ENCODE assay signal across 8 cellular contexts in genomic region chr16:21505751-21506520, GRCh38.
A peak's percentile ranks its signal among the peaks of the same experiment; 100 is the strongest.
DNase-seq lines count a peak whose midpoint lies in the region; ATAC-seq, FAIRE-seq and TF ChIP-seq lines count a peak whose summit lies in the region.
"Not testable (repeated sequence)": the region's sequence is repeated elsewhere in the genome, so short reads cannot be mapped to it uniquely, and the experiment has no call there.

No MANE protein-coding gene starts in this region.

- peak overlapping the region; percentile 87 to 98 (median 91) for H3K4me3 Mint-ChIP-seq in CD4-positive, CD25-positive, alpha-beta regulatory T cell
- H3K4me3 Mint-ChIP-seq in activated CD8-positive, alpha-beta T cell treated with anti-CD3 and anti-CD28 coated beads for 36 hours: peak overlapping the region; percentile 75
- not testable (repeated sequence) for H3K4me3 Mint-ChIP-seq in activated naive CD4-positive, alpha-beta T cell treated with anti-CD3 and anti-CD28 coated beads for 36 hours
- H3K4me3 Mint-ChIP-seq in neural crest cell: peak overlapping the region; percentile 19
- H3K4me3 Mint-ChIP-seq in stimulated activated naive CD8-positive, alpha-beta T cell treated with anti-CD3 and anti-CD28 coated beads, Interleukin-15, Interleukin-2, amounts not matched to agents 100 ng/mL and 50 ng/mL, for 24 hours: peak overlapping the region; percentile 20

- peak overlapping the region; percentile 90 for H3K4me2 ChIP-seq in OCI-LY7 (ENCODE audit: low read length)
- not testable (repeated sequence) for H3K4me2 ChIP-seq in endothelial cell of umbilical vein (ENCODE audit: insufficient read depth, low read length)

- H3K9me3 ChIP-seq in CD4-positive, CD25-positive, alpha-beta regulatory T cell (ENCODE audit: control insufficient read depth in 2 of 2, low read length in 2 of 2); OCI-LY7 (ENCODE audit: low read length); endothelial cell of umbilical vein (replicated peaks; ENCODE audit: control insufficient read depth, insufficient read depth, low read length); lower lobe of right lung: not testable (repeated sequence)

- not testable (repeated sequence) for H3K9me3 Mint-ChIP-seq in CD4-positive, CD25-positive, alpha-beta regulatory T cell; activated CD8-positive, alpha-beta T cell treated with anti-CD3 and anti-CD28 coated beads for 36 hours; activated naive CD4-positive, alpha-beta T cell treated with anti-CD3 and anti-CD28 coated beads for 36 hours; neural crest cell; stimulated activated naive CD8-positive, alpha-beta T cell treated with anti-CD3 and anti-CD28 coated beads, Interleukin-15, Interleukin-2, amounts not matched to agents 100 ng/mL and 50 ng/mL, for 24 hours

- peaks cover 4 to 69% (median 27%) of the 10 kb centered on the region in 4 donors for H3K4me1 Mint-ChIP-seq in CD4-positive, CD25-positive, alpha-beta regulatory T cell
- peaks cover 54% of the 10 kb centered on the region for H3K4me1 Mint-ChIP-seq in activated CD8-positive, alpha-beta T cell treated with anti-CD3 and anti-CD28 coated beads for 36 hours (ENCODE audit: low read depth)
- peaks cover 58% of the 10 kb centered on the region for H3K4me1 Mint-ChIP-seq in activated naive CD4-positive, alpha-beta T cell treated with anti-CD3 and anti-CD28 coated beads for 36 hours (ENCODE audit: low read depth)
- H3K4me1 Mint-ChIP-seq in neural crest cell: peaks cover 38% of the 10 kb centered on the region
- H3K4me1 Mint-ChIP-seq in stimulated activated naive CD8-positive, alpha-beta T cell treated with anti-CD3 and anti-CD28 coated beads, Interleukin-15, Interleukin-2, amounts not matched to agents 100 ng/mL and 50 ng/mL, for 24 hours (ENCODE audit: low read depth): peaks cover 63% of the 10 kb centered on the region

- not testable (repeated sequence) for H3K9ac ChIP-seq in endothelial cell of umbilical vein (replicated peaks; ENCODE audit: extremely low read depth, insufficient read depth, low read length)

- not testable (repeated sequence) for TF ChIP-seq POLR2A in endothelial cell of umbilical vein (IDR thresholded peaks at IDR 0.05; ENCODE audit: low read depth, low read length)

- not testable (repeated sequence) for ATAC-seq in CD4-positive, CD25-positive, alpha-beta regulatory T cell (ENCODE audit: low read depth in 2 of 2); activated CD8-positive, alpha-beta T cell treated with anti-CD3 and anti-CD28 coated beads for 36 hours; lower lobe of right lung

- intact Hi-C loops in OCI-LY7 (cut with micrococcal nuclease; ENCODE audit: unreplicated experiment); activated CD8-positive, alpha-beta T cell treated with anti-CD3 and anti-CD28 coated beads for 36 hours (cut with micrococcal nuclease); activated naive CD4-positive, alpha-beta T cell treated with anti-CD3 and anti-CD28 coated beads for 36 hours (cut with micrococcal nuclease); endothelial cell of umbilical vein (cut with micrococcal nuclease); lower lobe of right lung (cut with DNase I): not testable (repeated sequence)

- H3K4me3 ChIP-seq in CD4-positive, CD25-positive, alpha-beta regulatory T cell (ENCODE audit: low read depth, low read length); endothelial cell of umbilical vein (replicated peaks in 1 of 3; ENCODE audit: insufficient read depth in 1 of 3, low read depth in 1 of 3, low read length in 3 of 3); lower lobe of right lung: not testable (repeated sequence)
- peak overlapping the region; percentile 67 for H3K4me3 ChIP-seq in OCI-LY7 (ENCODE audit: low read depth, low read length, poor library complexity, severe bottlenecking)

- CTCF ChIA-PET in OCI-LY7 (lab: Charles Lee; ENCODE audit: unreplicated experiment); activated CD8-positive, alpha-beta T cell treated with anti-CD3 and anti-CD28 coated beads for 36 hours (lab: Charles Lee); activated naive CD4-positive, alpha-beta T cell treated with anti-CD3 and anti-CD28 coated beads for 36 hours (lab: Charles Lee); endothelial cell of umbilical vein (lab: Charles Lee): not testable (repeated sequence)

- H3K27me3 ChIP-seq in CD4-positive, CD25-positive, alpha-beta regulatory T cell (ENCODE audit: control insufficient read depth, insufficient read depth, low read length); endothelial cell of umbilical vein (ENCODE audit: control insufficient read depth in 2 of 2, insufficient read depth in 2 of 2, low read length in 2 of 2); lower lobe of right lung (ENCODE audit: low read depth): not testable (repeated sequence)

- H3K9me1 ChIP-seq in endothelial cell of umbilical vein (replicated peaks; ENCODE audit: control insufficient read depth, extremely low read depth, insufficient read depth, low read length): not testable (repeated sequence)

- H3K27ac Mint-ChIP-seq in CD4-positive, CD25-positive, alpha-beta regulatory T cell: peak overlapping the region; percentile 94 to 96 (median 96)
- H3K27ac Mint-ChIP-seq in activated CD8-positive, alpha-beta T cell treated with anti-CD3 and anti-CD28 coated beads for 36 hours: peak overlapping the region; percentile 97
- H3K27ac Mint-ChIP-seq in activated naive CD4-positive, alpha-beta T cell treated with anti-CD3 and anti-CD28 coated beads for 36 hours: peak overlapping the region; percentile 95
- H3K27ac Mint-ChIP-seq in neural crest cell (ENCODE audit: unreplicated experiment): not testable (repeated sequence)
- peak overlapping the region; percentile 90 for H3K27ac Mint-ChIP-seq in stimulated activated naive CD8-positive, alpha-beta T cell treated with anti-CD3 and anti-CD28 coated beads, Interleukin-15, Interleukin-2, amounts not matched to agents 100 ng/mL and 50 ng/mL, for 24 hours

- TF ChIP-seq CTCF in OCI-LY7 (conservative IDR thresholded peaks at IDR 0.05; ENCODE audit: low read length); activated CD8-positive, alpha-beta T cell treated with anti-CD3 and anti-CD28 coated beads for 36 hours (IDR thresholded peaks at IDR 0.05); endothelial cell of umbilical vein (IDR thresholded peaks at IDR 0.05; ENCODE audit: extremely low read depth in 1 of 2, insufficient read depth in 1 of 2, low read depth in 1 of 2, low read length in 2 of 2); lower lobe of right lung (IDR thresholded peaks at IDR 0.05); neural crest cell (conservative IDR thresholded peaks at IDR 0.05): not testable (repeated sequence)

- peak overlapping the region; percentile 14 for H3K27ac ChIP-seq in CD4-positive, CD25-positive, alpha-beta regulatory T cell (ENCODE audit: insufficient read depth, low read length, poor library complexity, severe bottlenecking)
- H3K27ac ChIP-seq in OCI-LY7 (ENCODE audit: low read depth, low read length, poor library complexity, severe bottlenecking): peak overlapping the region; percentile 93
- not testable (repeated sequence) for H3K27ac ChIP-seq in endothelial cell of umbilical vein (ENCODE audit: insufficient read depth, low read depth, low read length); lower lobe of right lung

- H3K36me3 Mint-ChIP-seq in CD4-positive, CD25-positive, alpha-beta regulatory T cell; neural crest cell (ENCODE audit: low read depth): not testable (repeated sequence)
- peaks cover 35% of the 10 kb centered on the region for H3K36me3 Mint-ChIP-seq in activated CD8-positive, alpha-beta T cell treated with anti-CD3 and anti-CD28 coated beads for 36 hours (ENCODE audit: low read depth)
- H3K36me3 Mint-ChIP-seq in activated naive CD4-positive, alpha-beta T cell treated with anti-CD3 and anti-CD28 coated beads for 36 hours (ENCODE audit: low read depth): peaks cover 22% of the 10 kb centered on the region
- peaks cover 26% of the 10 kb centered on the region for H3K36me3 Mint-ChIP-seq in stimulated activated naive CD8-positive, alpha-beta T cell treated with anti-CD3 and anti-CD28 coated beads, Interleukin-15, Interleukin-2, amounts not matched to agents 100 ng/mL and 50 ng/mL, for 24 hours (ENCODE audit: low read depth)

- not testable (repeated sequence) for H3K27me3 Mint-ChIP-seq in CD4-positive, CD25-positive, alpha-beta regulatory T cell; activated CD8-positive, alpha-beta T cell treated with anti-CD3 and anti-CD28 coated beads for 36 hours; activated naive CD4-positive, alpha-beta T cell treated with anti-CD3 and anti-CD28 coated beads for 36 hours (ENCODE audit: low read depth); neural crest cell (ENCODE audit: low read depth); stimulated activated naive CD8-positive, alpha-beta T cell treated with anti-CD3 and anti-CD28 coated beads, Interleukin-15, Interleukin-2, amounts not matched to agents 100 ng/mL and 50 ng/mL, for 24 hours

- H4K20me1 ChIP-seq in OCI-LY7 (ENCODE audit: insufficient read depth, low read length): peaks cover 11% of the 10 kb centered on the region
- H4K20me1 ChIP-seq in endothelial cell of umbilical vein (replicated peaks; ENCODE audit: control insufficient read depth, extremely low read depth, insufficient read depth, low read length): not testable (repeated sequence)

- H2AFZ ChIP-seq in OCI-LY7 (ENCODE audit: low read length); endothelial cell of umbilical vein (ENCODE audit: low read depth, low read length): not testable (repeated sequence)

- not testable (repeated sequence) for H3K36me3 ChIP-seq in CD4-positive, CD25-positive, alpha-beta regulatory T cell (ENCODE audit: control insufficient read depth, insufficient read depth, low read length); endothelial cell of umbilical vein (ENCODE audit: control insufficient read depth in 2 of 2, extremely low read depth in 1 of 2, insufficient read depth in 2 of 2, low read length in 2 of 2); lower lobe of right lung
- peaks cover 53% of the 10 kb centered on the region for H3K36me3 ChIP-seq in OCI-LY7 (ENCODE audit: insufficient read depth, low read length)

- POLR2A ChIA-PET in OCI-LY7 (lab: Charles Lee); activated CD8-positive, alpha-beta T cell treated with anti-CD3 and anti-CD28 coated beads for 36 hours (lab: Charles Lee): not testable (repeated sequence)
- POLR2A ChIA-PET in endothelial cell of umbilical vein (lab: Charles Lee): interaction anchor here (0.6 kb wide), 1 partner anchor 564 kb away, joined by 6 read pairs; no protein-coding TSS in a partner anchor

- not testable (repeated sequence) for BruUV-seq in OCI-LY7 (replicated peaks; lab: Mats Ljungman, UMichigan); endothelial cell of umbilical vein (replicated peaks; lab: Mats Ljungman, UMichigan)

- peaks cover 84% of the 10 kb centered on the region for H3K79me2 ChIP-seq in OCI-LY7 (ENCODE audit: insufficient read depth, low read depth, low read length)
- peaks cover 73% of the 10 kb centered on the region for H3K79me2 ChIP-seq in endothelial cell of umbilical vein (ENCODE audit: control insufficient read depth, insufficient read depth, low read length)

- H3K9me2 ChIP-seq in OCI-LY7 (ENCODE audit: insufficient read depth, low read length): not testable (repeated sequence)

- FAIRE-seq in endothelial cell of umbilical vein (lab: Jason Lieb, UNC): peak; percentile 33

- peaks cover 24% of the 10 kb centered on the region for H3K4me1 ChIP-seq in CD4-positive, CD25-positive, alpha-beta regulatory T cell (ENCODE audit: control insufficient read depth, insufficient read depth, low read length, poor library complexity, severe bottlenecking)
- H3K4me1 ChIP-seq in OCI-LY7 (ENCODE audit: insufficient read depth, low read length, poor library complexity, severe bottlenecking) (peaks cover 77% of the 10 kb centered on the region), lower lobe of right lung (peaks cover 32% of the 10 kb centered on the region)
- not testable (repeated sequence) for H3K4me1 ChIP-seq in endothelial cell of umbilical vein (ENCODE audit: control insufficient read depth, extremely low read depth, insufficient read depth, low read length)

- DNase-seq in CD4-positive, CD25-positive, alpha-beta regulatory T cell; OCI-LY7 (ENCODE audit: low spot score); activated CD8-positive, alpha-beta T cell treated with anti-CD3 and anti-CD28 coated beads for 36 hours; endothelial cell of umbilical vein (ENCODE audit: low read depth, low spot score); neural crest cell (ENCODE audit: low read depth, low spot score): not testable (repeated sequence)
- peak; percentile 2 for DNase-seq in activated naive CD4-positive, alpha-beta T cell treated with anti-CD3 and anti-CD28 coated beads for 36 hours
- peak; percentile 14 for DNase-seq in lower lobe of right lung

- dilution Hi-C loops in endothelial cell of umbilical vein (cut with MboI; ENCODE audit: extremely low pct_ligation_motif_present, low sequenced_read_pairs): not testable (repeated sequence)
